ENCODE assay signal across 14 cellular contexts in genomic region chr20:25538838-25539665, GRCh38. TPM values are rescaled to one million over a fixed set of nuclear protein-coding genes. Genes with fewer than 3 reads are reported as not detected.
A peak's percentile ranks its signal among the peaks of the same experiment; 100 is the strongest.
DNase-seq lines count a peak whose midpoint lies in the region; ATAC-seq and TF ChIP-seq lines count a peak whose summit lies in the region.
"Had no signal": no experiment of that assay in that cellular context is flagged by ENCODE, and none has a peak within 500 bp of the region (broad histone marks: within the 10 kb centered on the region; RNA-seq: fewer than 3 reads in every experiment).

No MANE protein-coding gene starts in this region.

- peaks cover 25% of the 10 kb centered on the region for H3K4me1 Mint-ChIP-seq in Caco-2 (ENCODE audit: low read depth, unreplicated experiment)
- H3K4me1 Mint-ChIP-seq in activated naive CD8-positive, alpha-beta T cell treated with anti-CD3 and anti-CD28 coated beads for 36 hours = peaks cover 6% of the 10 kb centered on the region

- no peaks in the 10 kb centered on the region for H3K9me3 ChIP-seq in Caco-2
- no peaks in the 10 kb centered on the region for H3K9me3 ChIP-seq in esophagus (ENCODE audit: control insufficient read depth in 2 of 2, insufficient read depth in 1 of 2, low read depth in 1 of 2, low read length in 1 of 2)
- no peaks in the 10 kb centered on the region for H3K9me3 ChIP-seq in neuronal stem cell (replicated peaks in 1 of 2; ENCODE audit: control insufficient read depth in 2 of 2, insufficient read depth in 1 of 2, low read depth in 1 of 2, low read length in 2 of 2)
- H3K9me3 ChIP-seq: BE2C, HAP-1, SJSA1 had no signal

- H3K14ac ChIP-seq in neuronal stem cell (ENCODE audit: low read length) = no peak overlapping the region

- H2BK12ac ChIP-seq in neuronal stem cell (ENCODE audit: low read length) = no peak overlapping the region

- H4K91ac ChIP-seq in neuronal stem cell (ENCODE audit: low read depth, low read length, poor library complexity) = no peak overlapping the region

- H3K23ac ChIP-seq in neuronal stem cell (ENCODE audit: low read depth, low read length, poor library complexity) = peak overlapping the region; percentile 6

- peak; percentile 41 for ATAC-seq in HG03039 (IDR thresholded peaks at IDR 0.05; ENCODE audit: unreplicated experiment)
- no peak for ATAC-seq in HG02678 (IDR thresholded peaks at IDR 0.05; ENCODE audit: unreplicated experiment)
- ATAC-seq in HG03196 (IDR thresholded peaks at IDR 0.05; ENCODE audit: unreplicated experiment) = no peak

- peaks cover 7% of the 10 kb centered on the region for H3K79me1 ChIP-seq in neuronal stem cell (ENCODE audit: low read depth, low read length)

- H3K9me3 Mint-ChIP-seq in Caco-2 (ENCODE audit: unreplicated experiment) = no peaks in the 10 kb centered on the region
- H3K9me3 Mint-ChIP-seq in activated naive CD8-positive, alpha-beta T cell treated with anti-CD3 and anti-CD28 coated beads for 36 hours = no peaks in the 10 kb centered on the region

- H3K4me3 Mint-ChIP-seq in Caco-2 (ENCODE audit: unreplicated experiment) = no peak overlapping the region
- H3K4me3 Mint-ChIP-seq in activated naive CD8-positive, alpha-beta T cell treated with anti-CD3 and anti-CD28 coated beads for 36 hours = no peak overlapping the region

- no peak overlapping the region for H2AK5ac ChIP-seq in neuronal stem cell (ENCODE audit: low read depth, low read length)

- no peak overlapping the region for H2BK15ac ChIP-seq in neuronal stem cell (ENCODE audit: low read length)

- peak overlapping the region; percentile 71 for H3K27ac Mint-ChIP-seq in Caco-2 (ENCODE audit: unreplicated experiment)
- no peak overlapping the region for H3K27ac Mint-ChIP-seq in activated naive CD8-positive, alpha-beta T cell treated with anti-CD3 and anti-CD28 coated beads for 36 hours

- H3K27me3 ChIP-seq in Caco-2 (replicated peaks; ENCODE audit: control insufficient read depth, insufficient read depth, low read length) (no peaks in the 10 kb centered on the region), esophagus (ENCODE audit: control insufficient read depth in 1 of 2, insufficient read depth in 2 of 2, low read length in 2 of 2) (no peaks in the 10 kb centered on the region), neuronal stem cell (ENCODE audit: control insufficient read depth in 3 of 3, insufficient read depth in 3 of 3, low read depth in 1 of 3, low read length in 3 of 3) (no peaks in the 10 kb centered on the region)
- H3K27me3 ChIP-seq: BE2C, SJSA1 had no signal

- peak overlapping the region; percentile 50 for H3K18ac ChIP-seq in neuronal stem cell (ENCODE audit: low read length)

- CTCF ChIA-PET in Caco-2 (lab: Charles Lee) = no interaction called here

- H3K36me3 Mint-ChIP-seq in Caco-2 (ENCODE audit: insufficient read depth, unreplicated experiment) = peaks cover 15% of the 10 kb centered on the region
- no peaks in the 10 kb centered on the region for H3K36me3 Mint-ChIP-seq in activated naive CD8-positive, alpha-beta T cell treated with anti-CD3 and anti-CD28 coated beads for 36 hours

- POLR2A ChIA-PET in Caco-2 (lab: Charles Lee) = no interaction called here

- DNase-seq in Caco-2 = no peak
- DNase-seq in neuronal stem cell (ENCODE audit: low spot score) = no peak
- DNase-seq in NCI-H2029 (lab: John Stamatoyannopoulos, UW) = no peak
- no peak for DNase-seq in activated naive CD8-positive, alpha-beta T cell treated with anti-CD3 and anti-CD28 coated beads for 36 hours
- DNase-seq: activated CD4-positive, alpha-beta T cell treated with anti-CD3 and anti-CD28 coated beads, Interleukin-2, amount 50 U/mL, for 1 hour; BE2C; stimulated activated CD4-positive, alpha-beta T cell treated with anti-CD3 and anti-CD28 coated beads, Interleukin-12 subunit alpha, Interleukin-12 subunit beta, amount 100 ng/mL, for 4 hours; stimulated activated naive CD4-positive, alpha-beta T cell had no signal

- no peak overlapping the region for H2BK5ac ChIP-seq in neuronal stem cell (ENCODE audit: low read length)

- H3K4me2 ChIP-seq in neuronal stem cell (ENCODE audit: insufficient read depth, low read length, poor library complexity, severe bottlenecking) = no peak overlapping the region

- no peak for TF ChIP-seq CTCF in Caco-2 (IDR thresholded peaks at IDR 0.05; ENCODE audit: insufficient read depth in 1 of 2, low read depth in 1 of 2, low read length in 1 of 2, severe bottlenecking in 1 of 2, unreplicated experiment in 1 of 2)

- no peaks in the 10 kb centered on the region for H3K27me3 Mint-ChIP-seq in Caco-2 (ENCODE audit: insufficient read depth, unreplicated experiment)
- H3K27me3 Mint-ChIP-seq in activated naive CD8-positive, alpha-beta T cell treated with anti-CD3 and anti-CD28 coated beads for 36 hours = no peaks in the 10 kb centered on the region

- H2AFZ ChIP-seq in neuronal stem cell (ENCODE audit: low read length) = no peak overlapping the region

- no peak overlapping the region for H3K27ac ChIP-seq in esophagus (ENCODE audit: low read depth in 2 of 2, low read length in 1 of 2)
- no peak overlapping the region for H3K27ac ChIP-seq in neuronal stem cell (replicated peaks; ENCODE audit: low read length)
- H3K27ac ChIP-seq: SJSA1 had no signal

- H2BK120ac ChIP-seq in neuronal stem cell (ENCODE audit: low read depth, low read length) = no peak overlapping the region

- WGBS in esophagus, 2 donors = 59 to 71% methylated on average over 17 of the region's 17 CpGs
- whole genome bisulfite sequencing in neuronal stem cell (ENCODE audit: extremely low coverage in 2 of 2, insufficient read length in 2 of 2, insufficient replicate concordance in 1 of 2), 2 donors = no CpG with 5 or more reads among the region's 17 CpGs

- H4K8ac ChIP-seq in neuronal stem cell (ENCODE audit: low read depth, low read length) = no peak overlapping the region

- no peak overlapping the region for H3K4me3 ChIP-seq in Caco-2 (ENCODE audit: low read depth, low read length)
- H3K4me3 ChIP-seq in esophagus (ENCODE audit: low read depth in 1 of 2, low read length in 2 of 2) = peak overlapping the region; percentile 8 to 29
- H3K4me3 ChIP-seq in neuronal stem cell (ENCODE audit: low read length in 2 of 2) = no peak overlapping the region
- H3K4me3 ChIP-seq: HAP-1, SJSA1 had no signal

- no peak overlapping the region for H3K4ac ChIP-seq in neuronal stem cell (ENCODE audit: low read length)

- no peak overlapping the region for H3K9ac ChIP-seq in neuronal stem cell (ENCODE audit: low read depth, low read length, poor library complexity)

- H3K36me3 ChIP-seq in Caco-2 (ENCODE audit: control insufficient read depth, insufficient read depth, low read length) = no peaks in the 10 kb centered on the region
- H3K36me3 ChIP-seq in esophagus (ENCODE audit: control insufficient read depth in 2 of 2, insufficient read depth in 2 of 2, low read length in 1 of 2) = no peaks in the 10 kb centered on the region
- peaks cover 7 to 22% of the 10 kb centered on the region in 2 donors for H3K36me3 ChIP-seq in neuronal stem cell (replicated peaks in 1 of 2; ENCODE audit: control insufficient read depth in 2 of 2, insufficient read depth in 2 of 2, low read length in 2 of 2)
- H3K36me3 ChIP-seq: BE2C, HAP-1, SJSA1 had no signal

- no TSS peak for BruUV-seq in Caco-2 (replicated peaks; lab: Mats Ljungman, UMichigan)

- intact Hi-C loops in Caco-2 (cut with micrococcal nuclease; ENCODE audit: unreplicated experiment) = no loop called here

- H3K4me1 ChIP-seq in Caco-2 (peaks cover 30% of the 10 kb centered on the region), esophagus (ENCODE audit: control insufficient read depth in 2 of 2, insufficient read depth in 2 of 2, low read length in 1 of 2) (peaks cover 0 to 11% of the 10 kb centered on the region in 2 donors), neuronal stem cell (ENCODE audit: control insufficient read depth in 2 of 2, insufficient read depth in 1 of 2, low read depth in 1 of 2, low read length in 2 of 2) (peaks cover 5 to 9% of the 10 kb centered on the region in 2 donors)
- H3K4me1 ChIP-seq: BE2C, HAP-1 had no signal

RNA-seq across cellular contexts. Expression of gene NINL, which starts 46.3 kb away (rescaled TPM):
- 11.2 and 13.6 TPM in 2 replicates for total RNA-seq in Caco-2 (2022)
- polyA plus RNA-seq in esophagus = 1 to 10 TPM; 5.5 to 9.9 TPM
- 16.6 TPM for polyA plus RNA-seq in neuronal stem cell (2013, experiment 1 of 2)
- polyA plus RNA-seq in neuronal stem cell (2013, experiment 2 of 2) = 16.0 TPM
- total RNA-seq in activated naive CD8-positive, alpha-beta T cell treated with anti-CD3 and anti-CD28 coated beads for 36 hours = 1 to 10 TPM; 2.0 to 2.2 TPM

Comparison
In these comparisons a context has a peak if more than half of its experiments do, and no peak if none do; other contexts are left out.
1. H3K4me3 ChIP-seq: peak in esophagus (2 of 2); none in Caco-2 (single experiment) and neuronal stem cell (0 of 2).